In genomic region chr10:60777696-60778213, GRCh38 we compare ENCODE assay signal across 8 cellular contexts. TPM values are rescaled to one million over a fixed set of nuclear protein-coding genes. Genes with fewer than 3 reads are reported as not detected.
A peak's percentile ranks its signal among the peaks of the same experiment; 100 is the strongest.
DNase-seq lines count a peak whose midpoint lies in the region; ATAC-seq, FAIRE-seq and TF ChIP-seq lines count a peak whose summit lies in the region.

No MANE protein-coding gene starts in this region.

- ATAC-seq in GM18907 (IDR thresholded peaks at IDR 0.05; ENCODE audit: unreplicated experiment) (peak; percentile 14), HG02870 (IDR thresholded peaks at IDR 0.05; ENCODE audit: unreplicated experiment) (peak; percentile 9), T-helper 17 cell (no peak), thoracic aorta (ENCODE audit: insufficient number of reproducible peaks, low FRiP score, low read depth) (no peak), GM18861 (IDR thresholded peaks at IDR 0.05; ENCODE audit: unreplicated experiment) (no peak)

- H3K36me3 ChIP-seq in iPS-18a (ENCODE audit: control insufficient read depth, low read depth, low read length), result peaks cover 24% of the 10 kb centered on the region
- H3K36me3 ChIP-seq in thoracic aorta, result no peaks in the 10 kb centered on the region

- H3K4me3 ChIP-seq in iPS-18a (ENCODE audit: low read length) (peak overlapping the region; percentile 94), thoracic aorta (peak overlapping the region; percentile 82)

- H3K9ac ChIP-seq in iPS-18a (ENCODE audit: low read length), result peak overlapping the region; percentile 95

- peak overlapping the region; percentile 99 for H3K4me3 Mint-ChIP-seq in T-helper 17 cell

- peak overlapping the region; percentile 61 for H3K27ac Mint-ChIP-seq in T-helper 17 cell

- no peak for DNase-seq in T-helper 17 cell
- no peak for DNase-seq in thoracic aorta (ENCODE audit: low spot score)
- DNase-seq in D721Med (ENCODE audit: insufficient read length, low spot score), result no peak
- no peak for DNase-seq in activated CD4-positive, alpha-beta T cell treated with anti-CD3 and anti-CD28 coated beads, Interleukin-2, amount 50 U/mL, for 48 hours

- TF ChIP-seq CTCF in thoracic aorta (IDR thresholded peaks at IDR 0.05) (no peak), D721Med (IDR thresholded peaks at IDR 0.05; ENCODE audit: insufficient read depth, missing control alignments) (no peak)

- peaks cover 5% of the 10 kb centered on the region for H3K36me3 Mint-ChIP-seq in T-helper 17 cell (ENCODE audit: low read depth)

- no peak for FAIRE-seq in D721Med (lab: Jason Lieb, UNC)

- peaks cover 15% of the 10 kb centered on the region for H3K4me1 Mint-ChIP-seq in T-helper 17 cell

- H3K27ac ChIP-seq in iPS-18a (ENCODE audit: low read length), result peak overlapping the region; percentile 9
- H3K27ac ChIP-seq in thoracic aorta, result no peak overlapping the region

- no peaks in the 10 kb centered on the region for H3K27me3 ChIP-seq in iPS-18a (ENCODE audit: control insufficient read depth, insufficient read depth, low read length)
- H3K27me3 ChIP-seq in thoracic aorta (replicated peaks; ENCODE audit: insufficient read depth), result no peaks in the 10 kb centered on the region

- H3K9me3 ChIP-seq in T-helper 17 cell (ENCODE audit: control insufficient read depth, low read length, poor library complexity, severe bottlenecking) (no peaks in the 10 kb centered on the region), iPS-18a (ENCODE audit: control insufficient read depth, low read depth, low read length) (no peaks in the 10 kb centered on the region), thoracic aorta (no peaks in the 10 kb centered on the region)

- H3K4me1 ChIP-seq in iPS-18a (ENCODE audit: control insufficient read depth, low read depth, low read length), result peaks cover 17% of the 10 kb centered on the region
- H3K4me1 ChIP-seq in thoracic aorta (ENCODE audit: control insufficient read depth in 1 of 2, low read depth in 2 of 2), result peaks cover 4 to 7% of the 10 kb centered on the region in 2 donors

- H3K27me3 Mint-ChIP-seq in T-helper 17 cell, result peaks cover 19% of the 10 kb centered on the region

RNA-seq across cellular contexts. Expression of gene CDK1, which starts 0.5 kb away (rescaled TPM):
- total RNA-seq in T-helper 17 cell, result 1 to 10 TPM in 1 of 2 donors, under 1 TPM in 1; 0.67 to 1.4 TPM
- total RNA-seq in thoracic aorta, result 1 to 10 TPM in 1 of 2 donors, under 1 TPM in 1; 0.71 to 2.0 TPM

Comparison
In these comparisons a context has a peak if more than half of its experiments do, and no peak if none do; other contexts are left out.
1. ATAC-seq: peak in GM18907 (single experiment) and HG02870 (single experiment); none in T-helper 17 cell (single experiment), thoracic aorta (single experiment) and GM18861 (single experiment).